ENCODE assay signal across 2 cellular contexts in genomic region chr1:22957066-22957465, GRCh38.
A peak's percentile ranks its signal among the peaks of the same experiment; 100 is the strongest.
TF ChIP-seq lines count a peak whose summit lies in the region.

No MANE protein-coding gene starts in this region.

TF ChIP-seq in HEK293, 187 proteins besides CTCF, POLR2A, EP300 and RAD21:
- TF ChIP-seq MZF1 (tag by site-specific recombination; IDR thresholded peaks at IDR 0.05; ENCODE audit: borderline replicate concordance) (peak; percentile 91; the same call in 1 of the 2 replicates), ZNF513 (tag by site-specific recombination; IDR thresholded peaks at IDR 0.05) (no peak)

TF ChIP-seq in K562, 482 proteins besides CTCF, POLR2A, EP300 and RAD21:
- TF ChIP-seq C11orf30 (IDR thresholded peaks at IDR 0.05; ENCODE audit: low read depth) = 0 out of 2 replicates have a peak, but pooled peaks have one; percentile 9
- no peak for TF ChIP-seq JUNB (CRISPR knock-in tag; conservative IDR thresholded peaks at IDR 0.05)
TF ChIP-seq in K562: peak in this region for 1.
